Comparison of ENCODE assay signal across 27 cellular contexts in genomic region chr16:84489141-84489540, GRCh38.
"Had no signal": no experiment of that assay in that cellular context is flagged by ENCODE, and none has a peak within 500 bp of the region (broad histone marks: within the 10 kb centered on the region; RNA-seq: fewer than 3 reads in every experiment).

No MANE protein-coding gene starts in this region.

- H3K9me3 ChIP-seq: adrenal gland, body of pancreas, lower lobe of right lung, mucosa of descending colon, pancreas had no signal

- H3K27ac ChIP-seq: adrenal gland, body of pancreas, lower lobe of right lung, pancreas, psoas muscle, sigmoid colon, upper lobe of left lung, WERI-Rb-1 had no signal

- H3K27ac Mint-ChIP-seq: activated CD4-positive, alpha-beta memory T cell treated with anti-CD3 and anti-CD28 coated beads for 36 hours; activated CD4-positive, alpha-beta T cell treated with anti-CD3 and anti-CD28 coated beads, Interleukin-2, amount 10 ng/mL, durations not matched to agents 24 days and 14 days; activated naive CD4-positive, alpha-beta T cell treated with anti-CD3 and anti-CD28 coated beads for 36 hours; activated naive CD8-positive, alpha-beta T cell treated with anti-CD3 and anti-CD28 coated beads for 36 hours; activated T-helper 1 cell treated with anti-CD3 and anti-CD28 coated beads, Interleukin-12 subunit alpha, Interleukin-12 subunit beta, Interleukin-2, Interleukin-4 antibody, amounts not matched to agents 30 ng/mL and 10 ng/mL and 1 ng/mL, durations not matched to agents 14 hours and 24 hours and 36 hours; stimulated activated effector memory CD8-positive, alpha-beta T cell treated with anti-CD3 and anti-CD28 coated beads, Interleukin-12 subunit alpha, Interleukin-12 subunit beta, amount 100 ng/mL, for 72 hours; stimulated activated naive CD8-positive, alpha-beta T cell treated with anti-CD3 and anti-CD28 coated beads, Interleukin-15, amount 100 ng/mL, for 72 hours; T-helper 17 cell had no signal

- H3K4me1 Mint-ChIP-seq: stimulated activated effector memory CD8-positive, alpha-beta T cell treated with anti-CD3 and anti-CD28 coated beads, Interleukin-12 subunit alpha, Interleukin-12 subunit beta, amount 100 ng/mL, for 72 hours; stimulated activated naive CD8-positive, alpha-beta T cell treated with anti-CD3 and anti-CD28 coated beads, Interleukin-15, amount 100 ng/mL, for 72 hours had no signal

- H3K4me3 Mint-ChIP-seq: activated CD4-positive, alpha-beta memory T cell treated with anti-CD3 and anti-CD28 coated beads for 36 hours; activated CD4-positive, alpha-beta T cell treated with anti-CD3 and anti-CD28 coated beads, Interleukin-2, amount 10 ng/mL, durations not matched to agents 24 days and 14 days; activated naive CD4-positive, alpha-beta T cell treated with anti-CD3 and anti-CD28 coated beads for 36 hours; activated naive CD8-positive, alpha-beta T cell treated with anti-CD3 and anti-CD28 coated beads for 36 hours; activated T-helper 1 cell treated with anti-CD3 and anti-CD28 coated beads, Interleukin-12 subunit alpha, Interleukin-12 subunit beta, Interleukin-2, Interleukin-4 antibody, amounts not matched to agents 30 ng/mL and 10 ng/mL and 1 ng/mL, durations not matched to agents 14 hours and 24 hours and 36 hours; stimulated activated effector memory CD8-positive, alpha-beta T cell treated with anti-CD3 and anti-CD28 coated beads, Interleukin-12 subunit alpha, Interleukin-12 subunit beta, amount 100 ng/mL, for 72 hours; stimulated activated naive CD8-positive, alpha-beta T cell treated with anti-CD3 and anti-CD28 coated beads, Interleukin-15, amount 100 ng/mL, for 72 hours; T-helper 17 cell had no signal

- H3K27me3 ChIP-seq: adrenal gland, body of pancreas, pancreas, sigmoid colon, upper lobe of left lung had no signal

- DNase-seq: activated CD4-positive, alpha-beta memory T cell treated with anti-CD3 and anti-CD28 coated beads for 36 hours; activated CD4-positive, alpha-beta T cell treated with anti-CD3 and anti-CD28 coated beads, Interleukin-2, amount 10 ng/mL, durations not matched to agents 24 days and 14 days; activated CD4-positive, CD25-positive, alpha-beta regulatory T cell treated with anti-CD3 and anti-CD28 coated beads, Interleukin-2, amount 50 U/mL, for 72 hours; activated effector memory CD4-positive, alpha-beta T cell treated with anti-CD3 and anti-CD28 coated beads, Interleukin-2, amount 50 U/mL, for 16 hours; activated naive CD4-positive, alpha-beta T cell treated with anti-CD3 and anti-CD28 coated beads for 36 hours; activated naive CD8-positive, alpha-beta T cell treated with anti-CD3 and anti-CD28 coated beads for 36 hours; body of pancreas; cerebellar nuclear complex; cortex of kidney; hippocampal formation; lower lobe of right lung; mesendoderm; mucosa of descending colon; pancreas; psoas muscle; sigmoid colon; small intestine; stimulated activated CD4-positive, alpha-beta T cell treated with anti-CD3 and anti-CD28 coated beads, Interleukin-4, amount 100 ng/mL, for 24 hours; stimulated activated naive CD8-positive, alpha-beta T cell treated with anti-CD3 and anti-CD28 coated beads, Interleukin-15, amount 100 ng/mL, for 72 hours; substantia nigra; T-helper 17 cell; T1000; WERI-Rb-1 had no signal

- H3K4me3 ChIP-seq: adrenal gland, body of pancreas, lower lobe of right lung, mucosa of descending colon, pancreas, psoas muscle, sigmoid colon, upper lobe of left lung had no signal

- H3K27me3 Mint-ChIP-seq: activated CD4-positive, alpha-beta memory T cell treated with anti-CD3 and anti-CD28 coated beads for 36 hours; activated CD4-positive, alpha-beta T cell treated with anti-CD3 and anti-CD28 coated beads, Interleukin-2, amount 10 ng/mL, durations not matched to agents 24 days and 14 days; activated naive CD8-positive, alpha-beta T cell treated with anti-CD3 and anti-CD28 coated beads for 36 hours; stimulated activated naive CD8-positive, alpha-beta T cell treated with anti-CD3 and anti-CD28 coated beads, Interleukin-15, amount 100 ng/mL, for 72 hours; T-helper 17 cell had no signal

- ATAC-seq: body of pancreas; lower lobe of right lung; mucosa of descending colon; pancreas; psoas muscle; stimulated activated effector memory CD8-positive, alpha-beta T cell treated with anti-CD3 and anti-CD28 coated beads, Interleukin-12 subunit alpha, Interleukin-12 subunit beta, amount 100 ng/mL, for 72 hours; stimulated activated naive CD8-positive, alpha-beta T cell treated with anti-CD3 and anti-CD28 coated beads, Interleukin-15, amount 100 ng/mL, for 72 hours; T-helper 17 cell had no signal

- H3K9me3 Mint-ChIP-seq: activated CD4-positive, alpha-beta T cell treated with anti-CD3 and anti-CD28 coated beads, Interleukin-2, amount 10 ng/mL, durations not matched to agents 24 days and 14 days; stimulated activated effector memory CD8-positive, alpha-beta T cell treated with anti-CD3 and anti-CD28 coated beads, Interleukin-12 subunit alpha, Interleukin-12 subunit beta, amount 100 ng/mL, for 72 hours had no signal

- H3K4me1 ChIP-seq: adrenal gland, body of pancreas, lower lobe of right lung, pancreas, upper lobe of left lung had no signal
